In the genomic region with DNA sequence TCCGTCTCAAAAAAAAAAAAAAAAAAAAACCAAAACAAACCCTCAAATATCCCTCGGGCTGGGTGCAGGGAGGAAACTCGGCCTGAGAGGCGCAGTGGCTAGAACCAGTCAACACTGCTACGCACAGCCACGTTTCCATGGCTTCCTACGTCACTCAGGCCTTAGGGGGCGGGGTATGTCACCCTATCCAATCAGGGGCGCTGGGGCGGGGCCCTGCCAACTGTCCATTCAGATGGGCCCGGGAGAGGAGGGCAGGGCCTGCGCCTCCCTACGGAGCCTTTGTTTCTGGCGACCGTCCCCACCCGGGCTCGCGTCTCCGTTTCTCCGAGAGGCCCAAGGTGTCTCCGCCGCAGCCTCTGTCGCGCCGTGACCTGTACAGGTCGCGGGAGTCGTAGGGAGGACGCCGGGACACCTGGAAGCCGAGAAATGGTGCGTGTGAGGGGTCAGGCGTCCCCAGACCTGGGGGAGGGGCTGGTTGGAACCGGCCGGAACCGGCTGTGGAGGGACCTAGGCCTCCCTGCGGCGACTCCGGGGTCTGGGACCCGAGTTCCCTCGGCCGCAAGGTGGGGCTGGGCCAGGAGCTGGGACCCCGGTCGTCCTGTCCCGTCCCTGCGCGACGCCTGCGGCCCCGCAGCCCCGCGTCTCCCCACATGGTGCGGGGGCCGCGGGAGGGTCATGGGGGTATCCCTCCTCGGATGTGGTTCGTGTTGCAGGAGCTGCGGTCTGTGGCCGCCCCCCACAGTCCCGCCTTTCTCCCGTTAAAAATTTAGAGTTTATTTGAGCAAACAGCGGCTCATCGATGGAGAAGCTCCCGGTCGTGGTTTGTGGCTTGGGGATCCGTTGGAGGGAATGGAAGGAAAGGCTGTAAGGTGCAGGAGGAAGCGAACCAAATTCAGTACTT, we compare ENCODE assay signal across 8 cellular contexts. TPM values are rescaled to one million over a fixed set of nuclear protein-coding genes. Genes with fewer than 3 reads are reported as not detected.
DNase-seq lines count a peak whose midpoint lies in the region; ATAC-seq and TF ChIP-seq lines count a peak whose summit lies in the region.

A gene (plus strand): TSS at position 282 of the 901 bp plus-strand sequence. CDS start 145 bp downstream, at position 427.

- TF ChIP-seq CTCF in choroid plexus epithelial cell (conservative IDR thresholded peaks at IDR 0.05; ENCODE audit: low read depth, low read length), result no peak

- ATAC-seq in GM19043 (IDR thresholded peaks at IDR 0.05; ENCODE audit: low read depth, unreplicated experiment) (peak; percentile 91), HG03378 (IDR thresholded peaks at IDR 0.05; ENCODE audit: unreplicated experiment) (peak; percentile 93)

- H3K4me3 ChIP-seq in choroid plexus epithelial cell (ENCODE audit: low read depth, low read length), result peak within 1 kb of the TSS; percentile 98

- DNase-seq in Ammon's horn (ENCODE audit: low spot score) (peak; percentile 99), NCI-H460 (ENCODE audit: extremely low read depth, low read depth) (peak; percentile 94), choroid plexus epithelial cell (ENCODE audit: low read depth) (peak; percentile 99), kidney glomerular epithelial cell (lab: John Stamatoyannopoulos, UW) (peak; percentile 91)
- DNase-seq in activated CD4-positive, alpha-beta T cell treated with anti-CD3 and anti-CD28 coated beads for 24 hours (ENCODE audit: low read depth in 2 of 2), result peak; percentile 92 to 97
- peak; percentile 92 to 94 for DNase-seq in stimulated activated CD4-positive, alpha-beta T cell treated with anti-CD3 and anti-CD28 coated beads, Interleukin-1b, Interleukin-23, amount 100 ng/mL, for 1 hour (ENCODE audit: low read depth in 2 of 2)

RNA-seq across cellular contexts. Expression of the gene that starts here (rescaled TPM):
- 9.6 and 10.9 TPM in 2 replicates for total RNA-seq in NCI-H460 (2014; rRNA removed; shearing (Covaris generic))
- 3.9 and 4.2 TPM in 2 replicates for polyA plus RNA-seq in NCI-H460 (2014; cell fraction: nucleus; rRNA removed)

Comparison
In these comparisons a context has a peak if more than half of its experiments do, and no peak if none do; other contexts are left out.
1. Peak in every context shown above with its lines: DNase-seq, ATAC-seq and H3K4me3 ChIP-seq.